ENCODE assay signal across 8 cellular contexts in the genomic region with DNA sequence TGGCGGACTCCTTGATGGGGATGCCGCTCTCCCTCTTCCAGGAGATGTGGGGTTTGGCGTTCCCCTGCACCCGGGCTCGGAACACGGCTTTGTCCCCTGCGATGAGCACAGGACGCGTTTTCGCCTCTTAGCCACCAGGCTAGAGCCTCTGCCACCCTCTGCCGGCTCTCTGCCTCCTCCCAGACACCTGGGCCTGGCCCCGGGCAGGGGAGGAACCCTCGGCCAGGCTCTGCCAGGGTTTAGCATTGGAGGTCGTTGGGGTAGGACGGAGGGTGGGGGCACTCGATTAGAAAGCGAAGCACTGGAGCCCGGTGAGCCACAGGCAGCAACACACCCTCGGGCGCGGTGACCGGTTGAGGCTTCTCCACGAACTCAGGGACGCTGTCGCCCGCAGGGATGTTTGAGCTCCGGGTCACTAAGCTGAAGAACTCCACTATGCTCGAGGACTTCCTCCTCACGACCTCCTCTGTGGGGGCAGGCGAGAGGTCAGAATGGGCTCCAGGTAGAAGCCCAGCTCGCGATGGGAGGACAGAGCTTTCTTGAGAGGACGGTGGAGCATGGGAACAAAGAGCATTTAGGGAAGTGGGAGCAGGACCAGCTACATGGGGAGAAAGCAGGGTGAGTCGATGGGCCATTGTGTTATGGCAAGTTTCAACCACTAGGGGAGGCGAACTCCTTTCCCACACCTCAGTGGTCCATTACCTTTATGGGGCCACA. TPM values are rescaled to one million over a fixed set of nuclear protein-coding genes. Genes with fewer than 3 reads are reported as not detected.
DNase-seq lines count a peak whose midpoint lies in the region; ATAC-seq and TF ChIP-seq lines count a peak whose summit lies in the region.

No MANE protein-coding gene starts in this region.

- H3F3A ChIP-seq in PC-3 (ENCODE audit: low read length, unreplicated experiment), result no peaks in the 10 kb centered on the region

- TF ChIP-seq CTCF in PC-3 (conservative IDR thresholded peaks at IDR 0.05; ENCODE audit: low read depth, low read length), result peak; percentile 64
- peak; percentile 52 to 86 (median 73) for TF ChIP-seq CTCF in heart left ventricle (IDR thresholded peaks at IDR 0.05)
- peak; percentile 77 for TF ChIP-seq CTCF in progenitor cell of endocrine pancreas (IDR thresholded peaks at IDR 0.05; ENCODE audit: unreplicated experiment)

- peak; percentile 28 to 55 (median 39) for DNase-seq in CD8-positive, alpha-beta memory T cell
- DNase-seq in PC-3 (peak; percentile 37), heart left ventricle (no peak), progenitor cell of endocrine pancreas (ENCODE audit: low spot score, unreplicated experiment) (peak; percentile 50), kidney glomerular epithelial cell (lab: John Stamatoyannopoulos, UW) (no peak)
- peak; percentile 47 for DNase-seq in activated naive CD4-positive, alpha-beta T cell treated with anti-CD3 and anti-CD28 coated beads, Interleukin-2, amount 50 U/mL, for 16 hours

- no peak for TF ChIP-seq POLR2A in heart left ventricle (IDR thresholded peaks at IDR 0.05)

- H3K9me3 ChIP-seq in CD8-positive, alpha-beta memory T cell (ENCODE audit: low read length), result no peaks in the 10 kb centered on the region
- H3K9me3 ChIP-seq in PC-3 (ENCODE audit: low read length) (no peaks in the 10 kb centered on the region), heart left ventricle (no peaks in the 10 kb centered on the region)

- H3K4me3 Mint-ChIP-seq in CD8-positive, alpha-beta memory T cell, result peak overlapping the region; percentile 83 to 94 (median 94)
- H3K4me3 Mint-ChIP-seq in progenitor cell of endocrine pancreas (ENCODE audit: low read depth), result peak overlapping the region; percentile 84

- H4K20me1 ChIP-seq in PC-3 (ENCODE audit: low read length), result no peaks in the 10 kb centered on the region

- CTCF ChIA-PET in CD8-positive, alpha-beta memory T cell (lab: Charles Lee), result interaction anchor here (0.6 to 5.1 kb wide), 36 partner anchors 9 to 1374 kb away, joined by 3 to 44 read pairs (median 3); a partner anchor contains a TSS
- CTCF ChIA-PET in PC-3 (lab: Charles Lee), result interaction anchor here (0.5 to 0.8 kb wide), 8 partner anchors 14 to 185 kb away, joined by 3 to 10 read pairs (median 3); no protein-coding TSS in a partner anchor

- peak overlapping the region; percentile 78 for H3K4me3 ChIP-seq in CD8-positive, alpha-beta memory T cell (ENCODE audit: low read length)
- peak overlapping the region; percentile 53; the same call in 1 of the 2 replicates for H3K4me3 ChIP-seq in PC-3 (ENCODE audit: low read length)
- H3K4me3 ChIP-seq in heart left ventricle, result peak overlapping the region; percentile 40 to 89 (median 65)

- no peaks in the 10 kb centered on the region for H3K4me1 ChIP-seq in CD8-positive, alpha-beta memory T cell (ENCODE audit: insufficient read depth, low read length)
- H3K4me1 ChIP-seq in PC-3 (ENCODE audit: insufficient read depth, low read length) (no peaks in the 10 kb centered on the region), heart left ventricle (peaks cover 0 to 22% (median 8%) of the 10 kb centered on the region in 12 donors)

- peak overlapping the region; percentile 60 for H3K4me2 ChIP-seq in PC-3 (ENCODE audit: low read length)

- H3K27me3 ChIP-seq in CD8-positive, alpha-beta memory T cell (ENCODE audit: insufficient read depth, low read length, poor library complexity, severe bottlenecking), result no peaks in the 10 kb centered on the region
- no peaks in the 10 kb centered on the region for H3K27me3 ChIP-seq in PC-3 (ENCODE audit: low read length)
- H3K27me3 ChIP-seq in heart left ventricle, result no peaks in the 10 kb centered on the region

- H3K27ac ChIP-seq in CD8-positive, alpha-beta memory T cell (ENCODE audit: low read depth, low read length), result no peak overlapping the region
- H3K27ac ChIP-seq in PC-3 (ENCODE audit: low read length) (no peak overlapping the region), heart left ventricle (peak overlapping the region in 10 of 12 donors; percentile 10 to 79 (median 60))

- H3K36me3 Mint-ChIP-seq in CD8-positive, alpha-beta memory T cell, result peaks cover 0 to 3% (median 0%) of the 10 kb centered on the region in 3 donors
- H3K36me3 Mint-ChIP-seq in progenitor cell of endocrine pancreas (ENCODE audit: insufficient read depth), result no peaks in the 10 kb centered on the region

- no peaks in the 10 kb centered on the region for H3K9me3 Mint-ChIP-seq in CD8-positive, alpha-beta memory T cell
- no peaks in the 10 kb centered on the region for H3K9me3 Mint-ChIP-seq in progenitor cell of endocrine pancreas (ENCODE audit: low read depth)

- H3K27ac Mint-ChIP-seq in CD8-positive, alpha-beta memory T cell, result peak overlapping the region in 7 of 8 donors; percentile 54 to 96 (median 84)
- peak overlapping the region; percentile 93 for H3K27ac Mint-ChIP-seq in progenitor cell of endocrine pancreas

- H3K9ac ChIP-seq in PC-3 (ENCODE audit: low read length), result peak overlapping the region; percentile 31

- peaks cover 2 to 3% of the 10 kb centered on the region in 2 donors for H3K27me3 Mint-ChIP-seq in CD8-positive, alpha-beta memory T cell
- H3K27me3 Mint-ChIP-seq in progenitor cell of endocrine pancreas, result no peaks in the 10 kb centered on the region

- no peaks in the 10 kb centered on the region for H3K79me2 ChIP-seq in PC-3 (ENCODE audit: low read length)

- H3K9me2 ChIP-seq in PC-3 (replicated peaks; ENCODE audit: low read length), result no peaks in the 10 kb centered on the region

- POLR2A ChIA-PET in CD8-positive, alpha-beta memory T cell (lab: Charles Lee), result interaction anchor here (0.5 to 1.6 kb wide), 5 partner anchors 9 to 516 kb away, joined by 3 to 8 read pairs (median 4); a partner anchor contains a TSS
- POLR2A ChIA-PET in PC-3 (lab: Charles Lee; ENCODE audit: unreplicated experiment), result interaction anchor here (0.6 kb wide), 1 partner anchor 50 kb away, joined by 3 read pairs; no protein-coding TSS in a partner anchor

- ATAC-seq in GM19043 (IDR thresholded peaks at IDR 0.05; ENCODE audit: low read depth, unreplicated experiment) (peak; percentile 64), HG03354 (IDR thresholded peaks at IDR 0.05; ENCODE audit: poor library complexity, severe bottlenecking, unreplicated experiment) (peak; percentile 77), PC-3 (peak; percentile 75), heart left ventricle (peak; percentile 60 to 80 (median 68))

- peaks cover 4 to 12% (median 9%) of the 10 kb centered on the region in 3 donors for H3K4me1 Mint-ChIP-seq in CD8-positive, alpha-beta memory T cell
- peaks cover 7% of the 10 kb centered on the region for H3K4me1 Mint-ChIP-seq in progenitor cell of endocrine pancreas (ENCODE audit: low read depth)

- no peaks in the 10 kb centered on the region for H3K36me3 ChIP-seq in CD8-positive, alpha-beta memory T cell (ENCODE audit: insufficient read depth, low read length)
- H3K36me3 ChIP-seq in PC-3 (ENCODE audit: low read depth, low read length) (no peaks in the 10 kb centered on the region), heart left ventricle (no peaks in the 10 kb centered on the region)

- BruUV-seq in PC-3 (replicated peaks; lab: Mats Ljungman, UMichigan), result TSS peak; percentile 81

- intact Hi-C loops in PC-3 (cut with micrococcal nuclease), result no loop called here
- intact Hi-C loops in heart left ventricle (cut with DNase I), result loop anchor here in 8 of 10 donors (1.0 to 10.0 kb wide), 5 partner anchors 84 to 187 kb away; a partner anchor contains a TSS

- 1 to 8% (median 2%) methylated on average over 7 to 35 of the region's 35 CpGs for WGBS in heart left ventricle, 4 donors

- peak overlapping the region; percentile 64 for H2AFZ ChIP-seq in PC-3 (ENCODE audit: low read length)

RNA-seq across cellular contexts. Expression of a gene that starts 4.3 kb away (rescaled TPM):
- under 1 TPM; 0.20 to 0.33 TPM for total RNA-seq in CD8-positive, alpha-beta memory T cell
- polyA plus RNA-seq in CD8-positive, alpha-beta memory T cell, result 6.1 TPM
- total RNA-seq in PC-3 (2014; rRNA removed) (0.12 TPM in 1 of 2 replicates, not detected in the other), heart left ventricle (1 to 10 TPM in 3 of 9 donors, under 1 TPM in 6; 0.32 to 1.2 (median 0.82) TPM), progenitor cell of endocrine pancreas (0.44 and 1.3 TPM in 2 replicates)
- polyA plus RNA-seq in heart left ventricle, result under 1 TPM; 0.24 to 0.50 TPM

RNA-seq across cellular contexts. Expression of a gene that starts 23.2 kb away (rescaled TPM):
- 1 to 10 TPM; 1.0 to 1.3 TPM for total RNA-seq in CD8-positive, alpha-beta memory T cell
- polyA plus RNA-seq in CD8-positive, alpha-beta memory T cell, result 0.54 TPM
- 1.6 and 2.9 TPM in 2 replicates for total RNA-seq in PC-3 (2014; rRNA removed)
- 10 to 100 TPM in 2 of 9 donors, 1 to 10 TPM in 7; 2.3 to 13.1 (median 4.9) TPM for total RNA-seq in heart left ventricle
- polyA plus RNA-seq in heart left ventricle, result 1 to 10 TPM; 3.0 to 3.7 TPM
- 6.1 and 7.9 TPM in 2 replicates for total RNA-seq in progenitor cell of endocrine pancreas

Comparison
In these comparisons a context has a peak if more than half of its experiments do, and no peak if none do; other contexts are left out.
1. DNase-seq: peak in CD8-positive, alpha-beta memory T cell (5 of 5), PC-3 (single experiment), activated naive CD4-positive, alpha-beta T cell treated with anti-CD3 and anti-CD28 coated beads, Interleukin-2, amount 50 U/mL, for 16 hours (single experiment) and progenitor cell of endocrine pancreas (single experiment); none in heart left ventricle (0 of 5) and kidney glomerular epithelial cell (single experiment).
2. H3K27ac ChIP-seq: peak in heart left ventricle (10 of 12); none in CD8-positive, alpha-beta memory T cell (single experiment) and PC-3 (single experiment).
3. Peak in every context shown above with its lines, with median percentiles within 50 percentile points of each other: H3K4me3 ChIP-seq, ATAC-seq and CTCF ChIP-seq.